8 cellular contexts compared by ENCODE assay signal in the genomic region with DNA sequence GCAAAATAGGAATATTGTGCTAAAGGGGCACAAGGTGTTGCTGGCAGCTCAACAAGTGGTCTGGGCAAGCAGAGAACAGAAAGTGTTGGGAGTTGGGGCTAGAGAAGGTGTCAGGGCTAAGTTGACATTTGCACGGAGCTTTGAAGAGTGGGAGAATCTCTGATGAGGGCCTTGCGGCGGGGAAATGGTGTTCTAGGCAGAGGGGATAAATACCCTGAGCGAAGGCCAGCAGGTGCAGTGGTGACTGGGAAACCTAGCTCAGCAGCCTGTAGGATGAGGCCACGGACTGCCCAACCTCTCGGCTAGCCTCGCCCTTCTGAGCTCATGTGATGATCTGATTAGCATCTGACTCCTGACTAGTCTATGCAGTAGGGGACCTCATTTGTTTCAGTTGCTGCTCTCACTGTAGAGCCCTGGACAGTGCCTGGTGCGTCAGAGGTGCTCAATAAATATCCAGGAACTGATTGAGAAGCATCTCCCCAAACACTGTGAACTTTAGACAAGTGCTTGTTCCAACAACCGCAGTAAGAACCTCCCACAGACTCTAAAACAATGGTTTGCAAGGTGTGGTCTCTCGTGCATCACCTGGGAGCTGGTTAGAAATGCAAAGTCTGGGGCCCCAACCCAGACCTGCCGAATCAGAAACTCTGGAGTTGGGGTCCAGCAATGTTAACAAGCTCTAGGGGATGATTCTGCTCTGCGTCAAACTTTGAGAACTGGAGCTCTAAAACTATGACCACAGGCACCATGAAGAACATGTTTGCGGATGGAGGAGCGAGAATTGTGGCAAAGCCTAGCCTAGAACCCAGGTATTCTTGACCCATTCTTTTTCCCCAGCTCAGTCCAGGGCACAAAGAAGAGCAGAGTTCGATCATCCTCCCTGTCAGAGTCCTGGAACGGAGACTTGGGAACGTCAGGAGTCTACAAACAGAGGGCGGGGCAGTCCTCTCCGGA. TPM values are rescaled to one million over a fixed set of nuclear protein-coding genes. Genes with fewer than 3 reads are reported as not detected.
A peak's percentile ranks its signal among the peaks of the same experiment; 100 is the strongest.
DNase-seq lines count a peak whose midpoint lies in the region; ATAC-seq, FAIRE-seq and TF ChIP-seq lines count a peak whose summit lies in the region.

No MANE protein-coding gene starts in this region.

- H3K36me3 ChIP-seq in endothelial cell of umbilical vein (ENCODE audit: control insufficient read depth in 2 of 2, extremely low read depth in 1 of 2, insufficient read depth in 2 of 2, low read length in 2 of 2), result no peaks in the 10 kb centered on the region
- H3K36me3 ChIP-seq in ovary, result no peaks in the 10 kb centered on the region

- peak overlapping the region; percentile 56 for H3K4me2 ChIP-seq in endothelial cell of umbilical vein (ENCODE audit: insufficient read depth, low read length)

- no peak overlapping the region for H3K9ac ChIP-seq in endothelial cell of umbilical vein (replicated peaks; ENCODE audit: extremely low read depth, insufficient read depth, low read length)

- dilution Hi-C loops in endothelial cell of umbilical vein (cut with MboI; ENCODE audit: extremely low pct_ligation_motif_present, low sequenced_read_pairs), result no loop called here

- no peaks in the 10 kb centered on the region for H3K9me1 ChIP-seq in endothelial cell of umbilical vein (replicated peaks; ENCODE audit: control insufficient read depth, extremely low read depth, insufficient read depth, low read length)

- CTCF ChIA-PET in endothelial cell of umbilical vein (lab: Charles Lee), result interaction anchor here (0.7 to 3.2 kb wide), 9 partner anchors 9 to 72 kb away, joined by 3 to 18 read pairs (median 9); no protein-coding TSS in a partner anchor

- no peak for TF ChIP-seq EP300 in ovary (IDR thresholded peaks at IDR 0.05)

- DNase-seq in GM12865 (ENCODE audit: low read depth), result no peak
- DNase-seq in NCI-H82 (lab: John Stamatoyannopoulos, UW), result peak; percentile 94
- no peak for DNase-seq in endothelial cell of umbilical vein (ENCODE audit: low read depth, low spot score)
- peak in 3 of 5 donors; percentile 21 to 44 (median 40) for DNase-seq in ovary
- no peak for DNase-seq in COLO829 (ENCODE audit: low spot score)
- DNase-seq in NCI-H128 (lab: John Stamatoyannopoulos, UW; ENCODE audit: unreplicated experiment), result no peak

- H3K4me3 ChIP-seq in GM12865 (ENCODE audit: low read depth, low read length) (peak overlapping the region; percentile 4), endothelial cell of umbilical vein (replicated peaks in 1 of 3; ENCODE audit: insufficient read depth in 1 of 3, low read depth in 1 of 3, low read length in 3 of 3) (no peak overlapping the region), ovary (no peak overlapping the region)

- H3K9me3 ChIP-seq in endothelial cell of umbilical vein (replicated peaks; ENCODE audit: control insufficient read depth, insufficient read depth, low read length), result no peaks in the 10 kb centered on the region
- H3K9me3 ChIP-seq in ovary, result no peaks in the 10 kb centered on the region

- TF ChIP-seq POLR2A in endothelial cell of umbilical vein (IDR thresholded peaks at IDR 0.05; ENCODE audit: low read depth, low read length) (no peak), ovary (IDR thresholded peaks at IDR 0.05) (no peak)

- H3K4me1 ChIP-seq in endothelial cell of umbilical vein (ENCODE audit: control insufficient read depth, extremely low read depth, insufficient read depth, low read length) (peaks cover 3% of the 10 kb centered on the region), ovary (ENCODE audit: insufficient read depth) (peaks cover 6% of the 10 kb centered on the region)

- POLR2A ChIA-PET in endothelial cell of umbilical vein (lab: Charles Lee), result no interaction called here

- no peaks in the 10 kb centered on the region for H4K20me1 ChIP-seq in endothelial cell of umbilical vein (replicated peaks; ENCODE audit: control insufficient read depth, extremely low read depth, insufficient read depth, low read length)

- ATAC-seq in GM19395 (IDR thresholded peaks at IDR 0.05; ENCODE audit: unreplicated experiment), result no peak
- ATAC-seq in HG03108 (IDR thresholded peaks at IDR 0.05; ENCODE audit: unreplicated experiment), result no peak

- H3K27ac ChIP-seq in endothelial cell of umbilical vein (ENCODE audit: insufficient read depth, low read depth, low read length) (no peak overlapping the region), ovary (peak overlapping the region in 1 of 2 donors; percentile 22)

- H3K27me3 ChIP-seq in endothelial cell of umbilical vein (ENCODE audit: control insufficient read depth in 2 of 2, insufficient read depth in 2 of 2, low read length in 2 of 2) (peaks cover 14 to 21% of the 10 kb centered on the region in 2 experiments), ovary (no peaks in the 10 kb centered on the region)

- intact Hi-C loops in endothelial cell of umbilical vein (cut with micrococcal nuclease) (loop anchor here (1.0 kb wide), 4 partner anchors 18 to 72 kb away; no protein-coding TSS in a partner anchor), ovary (cut with DNase I) (loop anchor here in 1 of 4 donors (5.0 kb wide), 1 partner anchor 52 kb away; no protein-coding TSS in a partner anchor)

- no TSS peak for BruUV-seq in endothelial cell of umbilical vein (replicated peaks; lab: Mats Ljungman, UMichigan)

- WGBS in ovary, 3 donors, result 54 to 59% (median 56%) methylated on average over 19 of the region's 19 CpGs

- H2AFZ ChIP-seq in endothelial cell of umbilical vein (ENCODE audit: low read depth, low read length), result peak overlapping the region; percentile 79

- peak; percentile 21 for FAIRE-seq in endothelial cell of umbilical vein (lab: Jason Lieb, UNC)

- H3K79me2 ChIP-seq in endothelial cell of umbilical vein (ENCODE audit: control insufficient read depth, insufficient read depth, low read length), result no peaks in the 10 kb centered on the region

- TF ChIP-seq CTCF in GM12865 (IDR thresholded peaks at IDR 0.05; ENCODE audit: insufficient read depth, low read depth, low read length, missing control alignments) (no peak), endothelial cell of umbilical vein (IDR thresholded peaks at IDR 0.05; ENCODE audit: extremely low read depth in 1 of 2, insufficient read depth in 1 of 2, low read depth in 1 of 2, low read length in 2 of 2) (no peak), ovary (IDR thresholded peaks at IDR 0.05) (no peak)

TF ChIP-seq in endothelial cell of umbilical vein, 7 proteins besides CTCF, POLR2A, EP300 and RAD21:
- TF ChIP-seq POLR2AphosphoS5 (IDR thresholded peaks at IDR 0.05; ENCODE audit: insufficient read depth, low read depth, low read length) (no peak), MYC (IDR thresholded peaks at IDR 0.05; ENCODE audit: low read depth, low read length) (no peak), EZH2 (IDR thresholded peaks at IDR 0.05; ENCODE audit: borderline replicate concordance, low read depth, low read length, severe bottlenecking) (no peak), JUN (IDR thresholded peaks at IDR 0.05; ENCODE audit: borderline replicate concordance, insufficient read depth, insufficient read length, low read depth) (no peak), FOS (IDR thresholded peaks at IDR 0.05; ENCODE audit: borderline replicate concordance, insufficient read depth, low read length) (no peak), GATA2 (IDR thresholded peaks at IDR 0.05; ENCODE audit: insufficient read depth, insufficient read length, low read depth, low read length) (no peak)
- TF ChIP-seq, protein P1, sequence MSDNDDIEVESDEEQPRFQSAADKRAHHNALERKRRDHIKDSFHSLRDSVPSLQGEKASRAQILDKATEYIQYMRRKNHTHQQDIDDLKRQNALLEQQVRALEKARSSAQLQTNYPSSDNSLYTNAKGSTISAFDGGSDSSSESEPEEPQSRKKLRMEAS (IDR thresholded peaks at IDR 0.05; ENCODE audit: insufficient read depth, insufficient read length), result no peak

RNA-seq across cellular contexts. Expression of a gene that starts 0.9 kb away (rescaled TPM):
- 0.18 and 0.38 TPM in 2 replicates for total RNA-seq in endothelial cell of umbilical vein
- 0.04 and 0.05 TPM in 2 replicates for polyA plus RNA-seq in endothelial cell of umbilical vein
- 0.04 TPM in 1 of 2 replicates, not detected in the other for polyA plus RNA-seq in endothelial cell of umbilical vein (2011; cell fraction: cytosol; rRNA removed)
- 0.05 TPM in 1 of 2 replicates, not detected in the other for polyA plus RNA-seq in endothelial cell of umbilical vein (2011; cell fraction: nucleus; rRNA removed)
- polyA plus RNA-seq in endothelial cell of umbilical vein (2012), result 0.15 and 0.50 TPM in 2 replicates
- 0.19 TPM in 1 of 2 replicates, not detected in the other for polyA minus RNA-seq in endothelial cell of umbilical vein
- 0.82 TPM for polyA minus RNA-seq in endothelial cell of umbilical vein (2011; cell fraction: cytosol; rRNA and poly(A)+ RNA removed)
- 0.43 TPM in 1 of 2 replicates, not detected in the other for polyA minus RNA-seq in endothelial cell of umbilical vein (2011; cell fraction: nucleus; rRNA and poly(A)+ RNA removed)
- 10 to 100 TPM in 4 of 7 donors, 1 to 10 TPM in 3; 3.9 to 18.9 (median 10.3) TPM for total RNA-seq in ovary
- 1 to 10 TPM in 1 of 2 donors, under 1 TPM in 1; 0.90 to 1.4 TPM for polyA plus RNA-seq in ovary

Comparison
In these comparisons a context has a peak if more than half of its experiments do, and no peak if none do; other contexts are left out.
1. DNase-seq: peak in NCI-H82 (single experiment) and ovary (3 of 5); none in GM12865 (single experiment), endothelial cell of umbilical vein (single experiment), COLO829 (single experiment) and NCI-H128 (single experiment).